In the genomic region with DNA sequence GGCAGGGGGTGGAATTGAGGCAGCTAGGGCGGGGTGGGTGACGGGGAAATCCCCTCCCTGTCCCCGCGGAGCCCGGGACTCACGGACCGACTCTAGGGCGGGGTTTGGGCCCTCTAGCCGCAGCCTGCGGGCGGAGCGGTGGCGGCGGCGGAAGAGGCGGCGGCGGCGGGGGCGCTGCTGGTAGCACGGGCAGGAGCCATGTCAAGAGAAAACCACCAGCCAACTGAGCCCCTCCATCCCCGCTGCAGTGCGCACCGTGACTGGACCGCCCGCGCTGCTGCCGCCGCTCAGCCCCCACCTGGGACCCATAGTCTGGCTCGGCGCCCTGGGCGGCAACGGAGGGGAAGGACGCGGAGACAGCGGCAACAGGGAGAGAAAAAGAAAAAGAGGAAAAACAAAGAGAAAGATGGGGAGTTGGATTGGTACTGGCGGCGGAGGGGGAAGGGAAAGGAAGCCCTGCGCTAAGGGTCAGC, we compare ENCODE assay signal across 8 cellular contexts. TPM values are rescaled to one million over a fixed set of nuclear protein-coding genes. Genes with fewer than 3 reads are reported as not detected.
DNase-seq lines count a peak whose midpoint lies in the region; ATAC-seq and TF ChIP-seq lines count a peak whose summit lies in the region.

No MANE protein-coding gene starts in this region.

- DNase-seq in AG10803 (ENCODE audit: low read depth) (peak; percentile 58), OCI-LY7 (ENCODE audit: low spot score) (peak; percentile 77), fibroblast of lung (ENCODE audit: low read depth in 2 of 2) (peak; percentile 34 to 43), neural crest cell (ENCODE audit: low read depth, low spot score) (peak; percentile 22), stomach (peak; percentile 67)
- DNase-seq in activated T-helper 1 cell treated with anti-CD3 and anti-CD28 coated beads, Interleukin-2, amount 50 U/mL, for 16 hours (ENCODE audit: low read depth in 1 of 2, low spot score in 1 of 2) = peak; percentile 48 to 75

- TF ChIP-seq CTCF in AG10803 (conservative IDR thresholded peaks at IDR 0.05; ENCODE audit: low read length) (no peak), OCI-LY7 (conservative IDR thresholded peaks at IDR 0.05; ENCODE audit: low read length) (no peak; the same call in 1 of the 2 replicates), fibroblast of lung (conservative IDR thresholded peaks at IDR 0.05 in 1 of 2, IDR thresholded peaks at IDR 0.05 in 1 of 2; ENCODE audit: low read depth in 1 of 2, low read length in 2 of 2) (no peak), neural crest cell (conservative IDR thresholded peaks at IDR 0.05) (no peak), stomach (IDR thresholded peaks at IDR 0.05) (no peak)

- POLR2A ChIA-PET in OCI-LY7 (lab: Charles Lee) = interaction anchor here (0.6 to 1.0 kb wide), 3 partner anchors 23 to 93 kb away, joined by 3 to 7 read pairs (median 6); no protein-coding TSS in a partner anchor

- peaks cover 13% of the 10 kb centered on the region for H3K36me3 Mint-ChIP-seq in neural crest cell (ENCODE audit: low read depth)

- H3K36me3 ChIP-seq in OCI-LY7 (ENCODE audit: insufficient read depth, low read length) = peaks cover 45% of the 10 kb centered on the region
- no peaks in the 10 kb centered on the region for H3K36me3 ChIP-seq in fibroblast of lung (ENCODE audit: control insufficient read depth, insufficient read depth, low read length)
- H3K36me3 ChIP-seq in stomach = peaks cover 12 to 21% (median 18%) of the 10 kb centered on the region in 4 donors

- peak overlapping the region; percentile 94 for H3K9ac ChIP-seq in fibroblast of lung (ENCODE audit: insufficient read depth, low read length)

- H3K4me2 ChIP-seq in OCI-LY7 (ENCODE audit: low read length) (peak overlapping the region; percentile 95), fibroblast of lung (ENCODE audit: extremely low read depth, insufficient read depth, low read length) (no peak overlapping the region)

- H3K27me3 ChIP-seq in fibroblast of lung (ENCODE audit: control insufficient read depth, insufficient read depth, low read length) = no peaks in the 10 kb centered on the region
- no peaks in the 10 kb centered on the region for H3K27me3 ChIP-seq in stomach

- no TSS peak for BruUV-seq in OCI-LY7 (replicated peaks; lab: Mats Ljungman, UMichigan)

- peaks cover 31% of the 10 kb centered on the region for H3K4me1 ChIP-seq in OCI-LY7 (ENCODE audit: insufficient read depth, low read length, poor library complexity, severe bottlenecking)
- no peaks in the 10 kb centered on the region for H3K4me1 ChIP-seq in fibroblast of lung (ENCODE audit: control insufficient read depth, extremely low read depth, insufficient read depth, low read length)
- peaks cover 22 to 49% (median 38%) of the 10 kb centered on the region in 4 donors for H3K4me1 ChIP-seq in stomach

- ATAC-seq in GM21529 (IDR thresholded peaks at IDR 0.05; ENCODE audit: unreplicated experiment) (peak; percentile 17), HG03159 (IDR thresholded peaks at IDR 0.05; ENCODE audit: unreplicated experiment) (no peak)

- no peak for TF ChIP-seq EP300 in stomach (IDR thresholded peaks at IDR 0.05)

- TF ChIP-seq POLR2A in stomach (IDR thresholded peaks at IDR 0.05) = no peak

- H4K20me1 ChIP-seq in OCI-LY7 (ENCODE audit: insufficient read depth, low read length) (peaks cover 37% of the 10 kb centered on the region), fibroblast of lung (ENCODE audit: control insufficient read depth, extremely low read depth, insufficient read depth, low read length) (peaks cover 5% of the 10 kb centered on the region)

- H3K4me3 Mint-ChIP-seq in neural crest cell = peak overlapping the region; percentile 91

- H3K4me1 Mint-ChIP-seq in neural crest cell = peaks cover 45% of the 10 kb centered on the region

- intact Hi-C loops in OCI-LY7 (cut with micrococcal nuclease; ENCODE audit: unreplicated experiment) = loop anchor here (2.0 kb wide), 2 partner anchors 53 to 55 kb away; partner anchors contain the start of genes ACOT13, GMNN and TDP2
- intact Hi-C loops in stomach (cut with DNase I; ENCODE audit: low total_unique reads) = no loop called here

- WGBS in stomach, 5 donors = 0 to 3% (median 0%) methylated on average over 10 to 39 of the region's 39 CpGs

- H3K4me3 ChIP-seq in AG10803 (ENCODE audit: low read length) (peak overlapping the region; percentile 77), OCI-LY7 (ENCODE audit: low read depth, low read length, poor library complexity, severe bottlenecking) (peak overlapping the region; percentile 86), fibroblast of lung (replicated peaks in 1 of 4; ENCODE audit: control extremely low read depth in 1 of 4, insufficient read depth in 1 of 4, low read depth in 3 of 4, low read length in 4 of 4) (peak overlapping the region; percentile 61 to 95 (median 91)), stomach (peak overlapping the region; percentile 77 to 95 (median 88))

- CTCF ChIA-PET in OCI-LY7 (lab: Charles Lee; ENCODE audit: unreplicated experiment) = interaction anchor here (0.6 kb wide), 1 partner anchor 320 kb away, joined by 4 read pairs; no protein-coding TSS in a partner anchor

- H3K9me3 ChIP-seq in OCI-LY7 (ENCODE audit: low read length) (no peaks in the 10 kb centered on the region), fibroblast of lung (ENCODE audit: control insufficient read depth, insufficient read depth, low read depth, low read length) (no peaks in the 10 kb centered on the region), stomach (no peaks in the 10 kb centered on the region)

- H3K27me3 Mint-ChIP-seq in neural crest cell (ENCODE audit: low read depth) = no peaks in the 10 kb centered on the region

- no peaks in the 10 kb centered on the region for H3K9me3 Mint-ChIP-seq in neural crest cell

- H3K27ac ChIP-seq in OCI-LY7 (ENCODE audit: low read depth, low read length, poor library complexity, severe bottlenecking) (peak overlapping the region; percentile 84), fibroblast of lung (ENCODE audit: insufficient read depth, low read length) (peak overlapping the region; percentile 97), stomach (peak overlapping the region; percentile 97 to 100 (median 99))

- H3K27ac Mint-ChIP-seq in neural crest cell (ENCODE audit: unreplicated experiment) = peak overlapping the region; percentile 100

- H2AFZ ChIP-seq in OCI-LY7 (ENCODE audit: low read length) = peak overlapping the region; percentile 37; the same call in 1 of the 2 replicates
- H2AFZ ChIP-seq in fibroblast of lung (ENCODE audit: low read length) = no peak overlapping the region

- H3K79me2 ChIP-seq in OCI-LY7 (ENCODE audit: insufficient read depth, low read depth, low read length) = peaks cover 54% of the 10 kb centered on the region
- H3K79me2 ChIP-seq in fibroblast of lung (ENCODE audit: control insufficient read depth, insufficient read depth, low read length) = peaks cover 54% of the 10 kb centered on the region

- H3K9me2 ChIP-seq in OCI-LY7 (ENCODE audit: insufficient read depth, low read length) = no peaks in the 10 kb centered on the region

RNA-seq across cellular contexts. Expression of gene C6orf62, which starts 1.2 kb away (rescaled TPM):
- total RNA-seq in OCI-LY7 (2014; rRNA removed; shearing (Covaris generic)) = 36.6 and 42.3 TPM in 2 replicates
- 77.4 and 81.2 TPM in 2 replicates for total RNA-seq in OCI-LY7 (2022)
- 72.9 and 103 TPM in 2 replicates for total RNA-seq in fibroblast of lung
- 120 and 147 TPM in 2 replicates for polyA plus RNA-seq in fibroblast of lung
- polyA plus RNA-seq in fibroblast of lung (2012) = 68.0 and 80.7 TPM in 2 replicates
- 32.8 and 35.4 TPM in 2 replicates for polyA minus RNA-seq in fibroblast of lung (ENCODE audit: low replicate concordance)
- total RNA-seq in neural crest cell = 85.0 and 85.3 TPM in 2 replicates
- total RNA-seq in stomach = 10 to 100 TPM; 29.5 to 87.1 (median 66.5) TPM
- 10 to 100 TPM; 34.5 to 40.8 (median 37.4) TPM for polyA plus RNA-seq in stomach

RNA-seq across cellular contexts. Expression of gene ACOT13, which starts 53.3 kb away (rescaled TPM):
- 4.1 and 6.7 TPM in 2 replicates for total RNA-seq in OCI-LY7 (2014; rRNA removed; shearing (Covaris generic))
- total RNA-seq in OCI-LY7 (2022) (16.4 and 19.0 TPM in 2 replicates), fibroblast of lung (7.7 and 12.2 TPM in 2 replicates), neural crest cell (27.4 and 30.3 TPM in 2 replicates), stomach (10 to 100 TPM in 1 of 5 donors, 1 to 10 TPM in 4; 2.9 to 10.4 (median 6.1) TPM)
- polyA plus RNA-seq in fibroblast of lung (23.7 and 26.4 TPM in 2 replicates), stomach (10 to 100 TPM; 19.9 to 22.1 (median 21.4) TPM)
- polyA plus RNA-seq in fibroblast of lung (2012) = 24.9 and 26.4 TPM in 2 replicates
- 1.3 and 2.5 TPM in 2 replicates for polyA minus RNA-seq in fibroblast of lung (ENCODE audit: low replicate concordance)

RNA-seq across cellular contexts. Expression of gene TDP2, which starts 53.5 kb away (rescaled TPM):
- total RNA-seq in OCI-LY7 (2014; rRNA removed; shearing (Covaris generic)) = 22.5 and 27.2 TPM in 2 replicates
- 39.4 and 39.6 TPM in 2 replicates for total RNA-seq in OCI-LY7 (2022)
- 29.0 and 37.5 TPM in 2 replicates for total RNA-seq in fibroblast of lung
- polyA plus RNA-seq in fibroblast of lung = 32.5 and 33.2 TPM in 2 replicates
- 27.5 and 30.0 TPM in 2 replicates for polyA plus RNA-seq in fibroblast of lung (2012)
- polyA minus RNA-seq in fibroblast of lung (ENCODE audit: low replicate concordance) = 2.3 and 4.7 TPM in 2 replicates
- total RNA-seq in neural crest cell = 44.6 and 44.9 TPM in 2 replicates
- 100 to 1,000 TPM in 1 of 5 donors, 10 to 100 TPM in 4; 18.7 to 112 (median 21.0) TPM for total RNA-seq in stomach
- 10 to 100 TPM; 23.5 to 43.5 (median 31.4) TPM for polyA plus RNA-seq in stomach

RNA-seq across cellular contexts. Expression of gene GMNN, which starts 54.6 kb away (rescaled TPM):
- total RNA-seq in OCI-LY7 (2014; rRNA removed; shearing (Covaris generic)) = 101 and 130 TPM in 2 replicates
- total RNA-seq in OCI-LY7 (2022) (120 and 131 TPM in 2 replicates), fibroblast of lung (12.9 and 13.6 TPM in 2 replicates), neural crest cell (112 and 118 TPM in 2 replicates), stomach (100 to 1,000 TPM in 1 of 5 donors, 10 to 100 TPM in 2, 1 to 10 TPM in 1, not detected in 1; 2.7 to 142 (median 26.7) TPM)
- polyA plus RNA-seq in fibroblast of lung (18.9 and 35.5 TPM in 2 replicates), stomach (10 to 100 TPM; 17.3 to 40.7 (median 33.0) TPM)
- polyA plus RNA-seq in fibroblast of lung (2012) = 16.4 and 30.3 TPM in 2 replicates
- polyA minus RNA-seq in fibroblast of lung (ENCODE audit: low replicate concordance) = 2.5 and 11.1 TPM in 2 replicates

Comparison
In these comparisons a context has a peak if more than half of its experiments do, and no peak if none do; other contexts are left out.
1. DNase-seq: peak in every context shown above with its lines; median percentile 77 in OCI-LY7; 67 in stomach; 62 in activated T-helper 1 cell treated with anti-CD3 and anti-CD28 coated beads, Interleukin-2, amount 50 U/mL, for 16 hours; 58 in AG10803; 38 in fibroblast of lung; 22 in neural crest cell.